Comparison of ENCODE assay signal across 18 cellular contexts in the genomic region with DNA sequence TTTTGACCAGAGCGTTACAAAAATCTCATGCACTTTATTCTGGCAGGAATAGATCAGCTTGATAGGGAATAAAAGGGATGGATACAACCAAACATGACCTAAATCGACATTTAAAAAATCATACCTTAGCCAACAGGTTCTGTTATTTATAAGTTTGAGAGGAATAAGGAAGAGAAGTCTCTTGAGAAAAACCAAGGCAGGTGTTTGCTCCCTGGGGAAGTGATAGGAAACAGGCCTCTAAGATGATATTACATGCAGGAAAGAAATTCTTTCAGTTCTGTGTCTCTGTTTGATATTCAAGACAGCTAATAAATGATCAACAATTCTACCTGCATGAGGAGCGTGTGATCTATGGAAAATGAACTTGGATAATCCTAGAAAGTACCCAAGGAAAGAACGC.
DNase-seq lines count a peak whose midpoint lies in the region; ATAC-seq and TF ChIP-seq lines count a peak whose summit lies in the region.
"Had no signal": no experiment of that assay in that cellular context is flagged by ENCODE, and none has a peak within 500 bp of the region (broad histone marks: within the 10 kb centered on the region; RNA-seq: fewer than 3 reads in every experiment).

No MANE protein-coding gene starts in this region.

- DNase-seq in HL-60 (ENCODE audit: low read depth in 1 of 2, low spot score in 1 of 2) (no peak), OCI-LY7 (ENCODE audit: low spot score) (peak; percentile 67), memory B cell (ENCODE audit: low spot score in 2 of 2) (no peak), AML-193 (lab: John Stamatoyannopoulos, UW) (no peak), esophagus squamous epithelium (lab: John Stamatoyannopoulos, UW) (no peak)
- DNase-seq: CD4-positive, CD25-positive, alpha-beta regulatory T cell; COR-L47; DMS 273 treated with DMSO at 0.1 percent for 48 hours; MG63; NCI-H1092 treated with DMSO at 0.1 percent for 48 hours; NCI-H146; NCI-H2029 treated with DMSO at 0.1 percent for 48 hours; PC-9 had no signal

- H3K9me3 ChIP-seq in BLaER1 treated with 17β-estradiol and CSF1 and Interleukin-3, amounts not matched to agents 10 nM and 100 nM (replicated peaks in 1 of 11), result peaks cover 4 to 30% (median 21%) of the 10 kb centered on the region in 11 experiments; a peak in 17 of 22 replicates
- peaks cover 12% of the 10 kb centered on the region; the same call in 1 of the 2 replicates for H3K9me3 ChIP-seq in OCI-LY7 (ENCODE audit: low read length)
- no peaks in the 10 kb centered on the region for H3K9me3 ChIP-seq in esophagus squamous epithelium
- H3K9me3 ChIP-seq: MG63 had no signal

- BruUV-seq in OCI-LY7 (replicated peaks; lab: Mats Ljungman, UMichigan), result no TSS peak

- ATAC-seq in memory B cell (ENCODE audit: low read depth) (no peak), GM21717 (IDR thresholded peaks at IDR 0.05; ENCODE audit: unreplicated experiment) (no peak), GM21360 (IDR thresholded peaks at IDR 0.05; ENCODE audit: unreplicated experiment) (no peak)

- peak overlapping the region; percentile 88 to 100 (median 98) for H3K27ac ChIP-seq in BLaER1 treated with 17β-estradiol and CSF1 and Interleukin-3, amounts not matched to agents 10 nM and 100 nM
- H3K27ac ChIP-seq in HL-60 (replicated peaks), result peak overlapping the region; percentile 93
- peak overlapping the region; percentile 98 for H3K27ac ChIP-seq in OCI-LY7 (ENCODE audit: low read depth, low read length, poor library complexity, severe bottlenecking)
- no peak overlapping the region for H3K27ac ChIP-seq in esophagus squamous epithelium
- H3K27ac ChIP-seq: KMS-11, PC-9, RWPE1 had no signal

- no peak overlapping the region for H3K27ac Mint-ChIP-seq in memory B cell
- H3K27ac Mint-ChIP-seq: CD4-positive, CD25-positive, alpha-beta regulatory T cell had no signal

- no peaks in the 10 kb centered on the region for H3K9me2 ChIP-seq in OCI-LY7 (ENCODE audit: insufficient read depth, low read length)

- H3K4me3 Mint-ChIP-seq in memory B cell, result peak overlapping the region; percentile 1
- H3K4me3 Mint-ChIP-seq: CD4-positive, CD25-positive, alpha-beta regulatory T cell had no signal

- no peaks in the 10 kb centered on the region for H3K27me3 ChIP-seq in BLaER1 treated with 17β-estradiol and CSF1 and Interleukin-3, amounts not matched to agents 10 nM and 100 nM
- H3K27me3 ChIP-seq in HL-60 (ENCODE audit: insufficient read depth, poor library complexity, severe bottlenecking) (no peaks in the 10 kb centered on the region), esophagus squamous epithelium (no peaks in the 10 kb centered on the region)
- H3K27me3 ChIP-seq: MG63 had no signal

- peak overlapping the region; percentile 82 for H2AFZ ChIP-seq in OCI-LY7 (ENCODE audit: low read length)
- H2AFZ ChIP-seq: PC-9 had no signal

- peaks cover 31% of the 10 kb centered on the region for H3K4me1 Mint-ChIP-seq in memory B cell
- H3K4me1 Mint-ChIP-seq: CD4-positive, CD25-positive, alpha-beta regulatory T cell had no signal

- CTCF ChIA-PET in OCI-LY7 (lab: Charles Lee; ENCODE audit: unreplicated experiment), result no interaction called here

- H3K4me2 ChIP-seq in BLaER1 treated with 17β-estradiol and CSF1 and Interleukin-3, amounts not matched to agents 10 nM and 100 nM, result peak overlapping the region; percentile 69 to 84 (median 74)
- H3K4me2 ChIP-seq in OCI-LY7 (ENCODE audit: low read length), result peak overlapping the region; percentile 77
- H3K4me2 ChIP-seq: KMS-11, PC-9 had no signal

- no peaks in the 10 kb centered on the region for H3K36me3 Mint-ChIP-seq in memory B cell
- H3K36me3 Mint-ChIP-seq: CD4-positive, CD25-positive, alpha-beta regulatory T cell had no signal

- H3K4me3 ChIP-seq in BLaER1 treated with 17β-estradiol and CSF1 and Interleukin-3, amounts not matched to agents 10 nM and 100 nM, result peak overlapping the region in 1 of 10 experiments; percentile 9; a peak in 1 of 20 replicates
- H3K4me3 ChIP-seq in HL-60 (replicated peaks; ENCODE audit: insufficient read depth, low read length), result no peak overlapping the region
- H3K4me3 ChIP-seq in OCI-LY7 (ENCODE audit: low read depth, low read length, poor library complexity, severe bottlenecking), result peak overlapping the region; percentile 51
- no peak overlapping the region for H3K4me3 ChIP-seq in esophagus squamous epithelium
- H3K4me3 ChIP-seq: MG63, PC-9 had no signal

- H3K9ac ChIP-seq in BLaER1 treated with 17β-estradiol and CSF1 and Interleukin-3, amounts not matched to agents 10 nM and 100 nM, result peak overlapping the region; percentile 69 to 86 (median 83)
- H3K9ac ChIP-seq: KMS-11 had no signal

- intact Hi-C loops in OCI-LY7 (cut with micrococcal nuclease; ENCODE audit: unreplicated experiment) (loop anchor here (1.0 to 10.0 kb wide), 7 partner anchors 34 to 708 kb away; a partner anchor contains a TSS), esophagus squamous epithelium (cut with DNase I) (no loop called here)

- no peaks in the 10 kb centered on the region for H3K9me3 Mint-ChIP-seq in memory B cell

- no peak for TF ChIP-seq POLR2A in esophagus squamous epithelium (IDR thresholded peaks at IDR 0.05)

- no peaks in the 10 kb centered on the region for H3K79me2 ChIP-seq in OCI-LY7 (ENCODE audit: insufficient read depth, low read depth, low read length)

- H3K27me3 Mint-ChIP-seq in memory B cell, result no peaks in the 10 kb centered on the region

- H3K36me3 ChIP-seq in BLaER1 treated with 17β-estradiol and CSF1 and Interleukin-3, amounts not matched to agents 10 nM and 100 nM, result peaks cover 0 to 4% (median 0%) of the 10 kb centered on the region in 11 experiments; a peak in 1 of 22 replicates
- peaks cover 3% of the 10 kb centered on the region for H3K36me3 ChIP-seq in OCI-LY7 (ENCODE audit: insufficient read depth, low read length)
- no peaks in the 10 kb centered on the region for H3K36me3 ChIP-seq in esophagus squamous epithelium
- H3K36me3 ChIP-seq: MG63 had no signal

- POLR2A ChIA-PET in OCI-LY7 (lab: Charles Lee), result interaction anchor here (0.7 to 1.4 kb wide), 7 partner anchors 8 to 768 kb away, joined by 3 to 5 read pairs (median 4); no protein-coding TSS in a partner anchor

- TF ChIP-seq CTCF in HL-60 (IDR thresholded peaks at IDR 0.05; ENCODE audit: insufficient read depth, low read length), result no peak
- TF ChIP-seq CTCF in OCI-LY7 (conservative IDR thresholded peaks at IDR 0.05; ENCODE audit: low read length), result no peak
- no peak for TF ChIP-seq CTCF in esophagus squamous epithelium (IDR thresholded peaks at IDR 0.05)

- no peaks in the 10 kb centered on the region for H4K20me1 ChIP-seq in BLaER1 treated with 17β-estradiol and CSF1 and Interleukin-3, amounts not matched to agents 10 nM and 100 nM
- H4K20me1 ChIP-seq in OCI-LY7 (ENCODE audit: insufficient read depth, low read length), result no peaks in the 10 kb centered on the region

- H3K4me1 ChIP-seq in BLaER1 treated with 17β-estradiol and CSF1 and Interleukin-3, amounts not matched to agents 10 nM and 100 nM, result peaks cover 81 to 100% (median 89%) of the 10 kb centered on the region in 10 experiments
- H3K4me1 ChIP-seq in OCI-LY7 (ENCODE audit: insufficient read depth, low read length, poor library complexity, severe bottlenecking), result peaks cover 58% of the 10 kb centered on the region
- H3K4me1 ChIP-seq in esophagus squamous epithelium, result peaks cover 0 to 5% (median 0%) of the 10 kb centered on the region in 3 donors

- 78 to 80% methylated on average over 4 of the region's 4 CpGs for WGBS in esophagus squamous epithelium, 2 donors

Comparison
In these comparisons a context has a peak if more than half of its experiments do, and no peak if none do; other contexts are left out.
1. H3K27ac ChIP-seq: peak in BLaER1 treated with 17β-estradiol and CSF1 and Interleukin-3, amounts not matched to agents 10 nM and 100 nM (11 of 11), HL-60 (single experiment) and OCI-LY7 (single experiment); none in esophagus squamous epithelium (0 of 4).